1 cellular context compared by ENCODE assay signal in the genomic region with DNA sequence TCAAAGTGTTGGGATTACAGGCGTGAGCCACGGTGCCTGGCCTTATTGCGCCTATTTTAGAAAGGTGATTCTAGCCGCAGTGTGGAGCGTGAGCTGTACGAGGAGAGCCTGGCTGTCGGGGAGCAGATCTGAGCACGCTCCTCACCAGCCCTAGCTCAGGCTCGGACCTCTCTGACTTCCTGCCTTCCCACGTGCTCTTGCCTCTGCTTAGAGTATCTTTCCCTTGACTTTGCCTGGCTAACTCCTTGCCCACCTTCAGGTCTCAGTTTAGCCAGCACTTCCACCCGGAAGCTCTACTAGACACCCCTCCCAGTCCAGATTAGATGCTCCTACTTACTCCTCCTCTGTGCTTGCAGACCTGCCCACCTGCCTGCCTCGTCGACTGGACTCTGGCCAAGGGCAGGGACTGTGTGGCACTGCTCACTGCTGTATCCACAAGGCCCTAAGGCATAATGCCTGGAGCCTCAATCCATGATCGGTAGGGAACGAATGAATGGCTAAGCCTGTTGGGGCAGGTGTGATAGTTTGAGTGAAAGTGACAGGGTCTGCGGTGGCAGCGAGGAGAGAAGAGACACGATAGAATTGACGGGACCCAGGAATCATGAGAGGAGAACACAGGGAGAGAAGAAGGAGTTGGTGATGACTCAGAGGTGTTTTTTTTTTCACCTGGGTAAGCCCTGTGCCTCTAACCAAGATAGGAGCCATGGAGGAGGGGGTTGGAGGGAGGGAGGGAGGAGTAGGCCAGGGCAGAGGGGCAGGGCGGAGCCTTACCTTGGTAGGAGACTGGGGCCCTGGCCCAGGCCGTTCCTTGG.
TF ChIP-seq lines count a peak whose summit lies in the region.

No MANE protein-coding gene starts in this region.

TF ChIP-seq in HepG2, 621 proteins besides CTCF, POLR2A, EP300 and RAD21 (continued from another document and continues in another):
- TF ChIP-seq, protein P1, sequence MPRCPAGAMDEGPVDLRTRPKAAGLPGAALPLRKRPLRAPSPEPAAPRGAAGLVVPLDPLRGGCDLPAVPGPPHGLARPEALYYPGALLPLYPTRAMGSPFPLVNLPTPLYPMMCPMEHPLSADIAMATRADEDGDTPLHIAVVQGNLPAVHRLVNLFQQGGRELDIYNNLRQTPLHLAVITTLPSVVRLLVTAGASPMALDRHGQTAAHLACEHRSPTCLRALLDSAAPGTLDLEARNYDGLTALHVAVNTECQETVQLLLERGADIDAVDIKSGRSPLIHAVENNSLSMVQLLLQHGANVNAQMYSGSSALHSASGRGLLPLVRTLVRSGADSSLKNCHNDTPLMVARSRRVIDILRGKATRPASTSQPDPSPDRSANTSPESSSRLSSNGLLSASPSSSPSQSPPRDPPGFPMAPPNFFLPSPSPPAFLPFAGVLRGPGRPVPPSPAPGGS (CRISPR knock-in tag; IDR thresholded peaks at IDR 0.05): no peak
- TF ChIP-seq LCORL (IDR thresholded peaks at IDR 0.05) (no peak), LCORL (CRISPR knock-in tag; IDR thresholded peaks at IDR 0.05) (0 out of 2 replicates have a peak, but pooled peaks have one; percentile 45), GABPB1 (CRISPR knock-in tag; IDR thresholded peaks at IDR 0.05) (peak; percentile 55; the same call in 1 of the 2 replicates), ZNF335 (CRISPR knock-in tag; IDR thresholded peaks at IDR 0.05) (0 out of 2 replicates have a peak, but pooled peaks have one; percentile 26), ZMYM4 (CRISPR knock-in tag; IDR thresholded peaks at IDR 0.05) (0 out of 2 replicates have a peak, but pooled peaks have one; percentile 18), ERF (CRISPR knock-in tag; IDR thresholded peaks at IDR 0.05) (no peak), ELF1 (CRISPR knock-in tag; IDR thresholded peaks at IDR 0.05) (peak; percentile 36; the same call in 1 of the 2 replicates), ZNF772 (CRISPR knock-in tag; IDR thresholded peaks at IDR 0.05) (0 out of 2 replicates have a peak, but pooled peaks have one; percentile 42), SOX6 (IDR thresholded peaks at IDR 0.05) (no peak), SOX6 (CRISPR knock-in tag; IDR thresholded peaks at IDR 0.05) (0 out of 2 replicates have a peak, but pooled peaks have one; percentile 7), ZBTB38 (CRISPR knock-in tag; IDR thresholded peaks at IDR 0.05) (peak; percentile 47; the same call in 1 of the 2 replicates), RARA (CRISPR knock-in tag; IDR thresholded peaks at IDR 0.05) (no peak), ZNF205 (CRISPR knock-in tag; IDR thresholded peaks at IDR 0.05) (no peak), ZBTB20 (CRISPR knock-in tag; IDR thresholded peaks at IDR 0.05; ENCODE audit: borderline replicate concordance, low read depth) (peak; percentile 62; the same call in 1 of the 2 replicates)
- TF ChIP-seq, protein P2, sequence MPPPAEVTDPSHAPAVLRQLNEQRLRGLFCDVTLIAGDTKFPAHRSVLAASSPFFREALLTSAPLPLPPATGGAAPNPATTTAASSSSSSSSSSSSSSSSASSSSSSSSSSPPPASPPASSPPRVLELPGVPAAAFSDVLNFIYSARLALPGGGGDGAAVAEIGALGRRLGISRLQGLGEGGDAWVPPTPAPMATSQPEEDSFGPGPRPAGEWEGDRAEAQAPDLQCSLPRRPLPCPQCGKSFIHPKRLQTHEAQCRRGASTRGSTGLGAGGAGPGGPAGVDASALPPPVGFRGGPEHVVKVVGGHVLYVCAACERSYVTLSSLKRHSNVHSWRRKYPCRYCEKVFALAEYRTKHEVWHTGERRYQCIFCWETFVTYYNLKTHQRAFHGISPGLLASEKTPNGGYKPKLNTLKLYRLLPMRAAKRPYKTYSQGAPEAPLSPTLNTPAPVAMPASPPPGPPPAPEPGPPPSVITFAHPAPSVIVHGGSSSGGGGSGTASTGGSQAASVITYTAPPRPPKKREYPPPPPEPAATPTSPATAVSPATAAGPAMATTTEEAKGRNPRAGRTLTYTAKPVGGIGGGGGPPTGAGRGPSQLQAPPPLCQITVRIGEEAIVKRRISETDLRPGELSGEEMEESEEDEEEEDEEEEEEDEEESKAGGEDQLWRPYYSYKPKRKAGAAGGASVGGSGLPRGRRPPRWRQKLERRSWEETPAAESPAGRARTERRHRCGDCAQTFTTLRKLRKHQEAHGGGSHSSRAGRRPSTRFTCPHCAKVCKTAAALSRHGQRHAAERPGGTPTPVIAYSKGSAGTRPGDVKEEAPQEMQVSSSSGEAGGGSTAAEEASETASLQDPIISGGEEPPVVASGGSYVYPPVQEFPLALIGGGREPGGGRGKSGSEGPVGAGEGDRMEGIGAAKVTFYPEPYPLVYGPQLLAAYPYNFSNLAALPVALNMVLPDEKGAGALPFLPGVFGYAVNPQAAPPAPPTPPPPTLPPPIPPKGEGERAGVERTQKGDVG (CRISPR knock-in tag; IDR thresholded peaks at IDR 0.05; ENCODE audit: borderline replicate concordance): no peak
- TF ChIP-seq, protein P3, sequence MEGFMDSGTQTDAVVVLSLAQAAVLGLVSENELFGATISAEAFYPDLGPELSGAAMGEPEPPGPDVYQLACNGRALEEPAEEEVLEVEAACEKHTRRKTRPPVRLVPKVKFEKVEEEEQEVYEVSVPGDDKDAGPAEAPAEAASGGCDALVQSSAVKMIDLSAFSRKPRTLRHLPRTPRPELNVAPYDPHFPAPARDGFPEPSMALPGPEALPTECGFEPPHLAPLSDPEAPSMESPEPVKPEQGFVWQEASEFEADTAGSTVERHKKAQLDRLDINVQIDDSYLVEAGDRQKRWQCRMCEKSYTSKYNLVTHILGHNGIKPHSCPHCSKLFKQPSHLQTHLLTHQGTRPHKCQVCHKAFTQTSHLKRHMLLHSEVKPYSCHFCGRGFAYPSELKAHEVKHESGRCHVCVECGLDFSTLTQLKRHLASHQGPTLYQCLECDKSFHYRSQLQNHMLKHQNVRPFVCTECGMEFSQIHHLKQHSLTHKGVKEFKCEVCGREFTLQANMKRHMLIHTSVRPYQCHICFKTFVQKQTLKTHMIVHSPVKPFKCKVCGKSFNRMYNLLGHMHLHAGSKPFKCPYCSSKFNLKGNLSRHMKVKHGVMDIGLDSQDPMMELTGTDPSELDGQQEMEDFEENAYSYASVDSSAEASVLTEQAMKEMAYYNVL (CRISPR knock-in tag; IDR thresholded peaks at IDR 0.05; ENCODE audit: borderline replicate concordance): no peak
- TF ChIP-seq, protein P4, sequence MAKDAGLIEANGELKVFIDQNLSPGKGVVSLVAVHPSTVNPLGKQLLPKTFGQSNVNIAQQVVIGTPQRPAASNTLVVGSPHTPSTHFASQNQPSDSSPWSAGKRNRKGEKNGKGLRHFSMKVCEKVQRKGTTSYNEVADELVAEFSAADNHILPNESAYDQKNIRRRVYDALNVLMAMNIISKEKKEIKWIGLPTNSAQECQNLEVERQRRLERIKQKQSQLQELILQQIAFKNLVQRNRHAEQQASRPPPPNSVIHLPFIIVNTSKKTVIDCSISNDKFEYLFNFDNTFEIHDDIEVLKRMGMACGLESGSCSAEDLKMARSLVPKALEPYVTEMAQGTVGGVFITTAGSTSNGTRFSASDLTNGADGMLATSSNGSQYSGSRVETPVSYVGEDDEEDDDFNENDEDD (CRISPR knock-in tag; IDR thresholded peaks at IDR 0.05; ENCODE audit: borderline replicate concordance): peak; percentile 62; the same call in 1 of the 2 replicates
- TF ChIP-seq, protein P5, sequence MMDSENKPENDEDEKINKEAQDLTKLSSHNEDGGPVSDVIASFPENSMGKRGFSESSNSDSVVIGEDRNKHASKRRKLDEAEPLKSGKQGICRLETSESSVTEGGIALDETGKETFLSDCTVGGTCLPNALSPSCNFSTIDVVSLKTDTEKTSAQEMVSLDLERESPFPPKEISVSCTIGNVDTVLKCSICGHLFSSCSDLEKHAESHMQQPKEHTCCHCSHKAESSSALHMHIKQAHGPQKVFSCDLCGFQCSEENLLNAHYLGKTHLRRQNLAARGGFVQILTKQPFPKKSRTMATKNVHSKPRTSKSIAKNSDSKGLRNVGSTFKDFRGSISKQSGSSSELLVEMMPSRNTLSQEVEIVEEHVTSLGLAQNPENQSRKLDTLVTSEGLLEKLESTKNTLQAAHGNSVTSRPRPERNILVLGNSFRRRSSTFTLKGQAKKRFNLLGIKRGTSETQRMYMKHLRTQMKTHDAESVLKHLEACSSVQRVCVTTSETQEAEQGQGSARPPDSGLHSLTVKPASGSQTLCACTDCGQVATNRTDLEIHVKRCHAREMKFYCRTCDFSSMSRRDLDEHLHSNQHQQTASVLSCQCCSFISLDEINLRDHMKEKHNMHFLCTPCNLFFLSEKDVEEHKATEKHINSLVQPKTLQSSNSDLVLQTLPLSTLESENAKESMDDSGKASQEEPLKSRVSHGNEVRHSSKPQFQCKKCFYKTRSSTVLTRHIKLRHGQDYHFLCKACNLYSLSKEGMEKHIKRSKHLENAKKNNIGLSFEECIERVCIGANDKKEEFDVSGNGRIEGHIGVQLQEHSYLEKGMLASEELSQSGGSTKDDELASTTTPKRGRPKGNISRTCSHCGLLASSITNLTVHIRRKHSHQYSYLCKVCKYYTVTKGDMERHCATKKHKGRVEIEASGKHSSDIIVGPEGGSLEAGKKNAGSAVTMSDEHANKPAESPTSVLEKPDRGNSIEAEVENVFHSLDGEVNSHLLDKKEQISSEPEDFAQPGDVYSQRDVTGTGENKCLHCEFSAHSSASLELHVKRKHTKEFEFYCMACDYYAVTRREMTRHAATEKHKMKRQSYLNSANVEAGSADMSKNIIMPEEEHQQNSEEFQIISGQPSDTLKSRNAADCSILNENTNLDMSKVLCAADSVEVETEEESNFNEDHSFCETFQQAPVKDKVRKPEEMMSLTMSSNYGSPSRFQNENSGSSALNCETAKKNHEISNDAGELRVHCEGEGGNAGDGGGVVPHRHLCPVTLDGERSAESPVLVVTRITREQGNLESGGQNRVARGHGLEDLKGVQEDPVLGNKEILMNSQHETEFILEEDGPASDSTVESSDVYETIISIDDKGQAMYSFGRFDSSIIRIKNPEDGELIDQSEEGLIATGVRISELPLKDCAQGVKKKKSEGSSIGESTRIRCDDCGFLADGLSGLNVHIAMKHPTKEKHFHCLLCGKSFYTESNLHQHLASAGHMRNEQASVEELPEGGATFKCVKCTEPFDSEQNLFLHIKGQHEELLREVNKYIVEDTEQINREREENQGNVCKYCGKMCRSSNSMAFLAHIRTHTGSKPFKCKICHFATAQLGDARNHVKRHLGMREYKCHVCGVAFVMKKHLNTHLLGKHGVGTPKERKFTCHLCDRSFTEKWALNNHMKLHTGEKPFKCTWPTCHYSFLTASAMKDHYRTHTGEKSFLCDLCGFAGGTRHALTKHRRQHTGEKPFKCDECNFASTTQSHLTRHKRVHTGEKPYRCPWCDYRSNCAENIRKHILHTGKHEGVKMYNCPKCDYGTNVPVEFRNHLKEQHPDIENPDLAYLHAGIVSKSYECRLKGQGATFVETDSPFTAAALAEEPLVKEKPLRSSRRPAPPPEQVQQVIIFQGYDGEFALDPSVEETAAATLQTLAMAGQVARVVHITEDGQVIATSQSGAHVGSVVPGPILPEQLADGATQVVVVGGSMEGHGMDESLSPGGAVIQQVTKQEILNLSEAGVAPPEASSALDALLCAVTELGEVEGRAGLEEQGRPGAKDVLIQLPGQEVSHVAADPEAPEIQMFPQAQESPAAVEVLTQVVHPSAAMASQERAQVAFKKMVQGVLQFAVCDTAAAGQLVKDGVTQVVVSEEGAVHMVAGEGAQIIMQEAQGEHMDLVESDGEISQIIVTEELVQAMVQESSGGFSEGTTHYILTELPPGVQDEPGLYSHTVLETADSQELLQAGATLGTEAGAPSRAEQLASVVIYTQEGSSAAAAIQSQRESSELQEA (CRISPR knock-in tag; IDR thresholded peaks at IDR 0.05; ENCODE audit: not compliant biosample characterization): peak; percentile 47
- TF ChIP-seq, protein P6, sequence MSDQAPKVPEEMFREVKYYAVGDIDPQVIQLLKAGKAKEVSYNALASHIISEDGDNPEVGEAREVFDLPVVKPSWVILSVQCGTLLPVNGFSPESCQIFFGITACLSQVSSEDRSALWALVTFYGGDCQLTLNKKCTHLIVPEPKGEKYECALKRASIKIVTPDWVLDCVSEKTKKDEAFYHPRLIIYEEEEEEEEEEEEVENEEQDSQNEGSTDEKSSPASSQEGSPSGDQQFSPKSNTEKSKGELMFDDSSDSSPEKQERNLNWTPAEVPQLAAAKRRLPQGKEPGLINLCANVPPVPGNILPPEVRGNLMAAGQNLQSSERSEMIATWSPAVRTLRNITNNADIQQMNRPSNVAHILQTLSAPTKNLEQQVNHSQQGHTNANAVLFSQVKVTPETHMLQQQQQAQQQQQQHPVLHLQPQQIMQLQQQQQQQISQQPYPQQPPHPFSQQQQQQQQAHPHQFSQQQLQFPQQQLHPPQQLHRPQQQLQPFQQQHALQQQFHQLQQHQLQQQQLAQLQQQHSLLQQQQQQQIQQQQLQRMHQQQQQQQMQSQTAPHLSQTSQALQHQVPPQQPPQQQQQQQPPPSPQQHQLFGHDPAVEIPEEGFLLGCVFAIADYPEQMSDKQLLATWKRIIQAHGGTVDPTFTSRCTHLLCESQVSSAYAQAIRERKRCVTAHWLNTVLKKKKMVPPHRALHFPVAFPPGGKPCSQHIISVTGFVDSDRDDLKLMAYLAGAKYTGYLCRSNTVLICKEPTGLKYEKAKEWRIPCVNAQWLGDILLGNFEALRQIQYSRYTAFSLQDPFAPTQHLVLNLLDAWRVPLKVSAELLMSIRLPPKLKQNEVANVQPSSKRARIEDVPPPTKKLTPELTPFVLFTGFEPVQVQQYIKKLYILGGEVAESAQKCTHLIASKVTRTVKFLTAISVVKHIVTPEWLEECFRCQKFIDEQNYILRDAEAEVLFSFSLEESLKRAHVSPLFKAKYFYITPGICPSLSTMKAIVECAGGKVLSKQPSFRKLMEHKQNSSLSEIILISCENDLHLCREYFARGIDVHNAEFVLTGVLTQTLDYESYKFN (CRISPR knock-in tag; conservative IDR thresholded peaks at IDR 0.05): no peak
- TF ChIP-seq, protein P7, sequence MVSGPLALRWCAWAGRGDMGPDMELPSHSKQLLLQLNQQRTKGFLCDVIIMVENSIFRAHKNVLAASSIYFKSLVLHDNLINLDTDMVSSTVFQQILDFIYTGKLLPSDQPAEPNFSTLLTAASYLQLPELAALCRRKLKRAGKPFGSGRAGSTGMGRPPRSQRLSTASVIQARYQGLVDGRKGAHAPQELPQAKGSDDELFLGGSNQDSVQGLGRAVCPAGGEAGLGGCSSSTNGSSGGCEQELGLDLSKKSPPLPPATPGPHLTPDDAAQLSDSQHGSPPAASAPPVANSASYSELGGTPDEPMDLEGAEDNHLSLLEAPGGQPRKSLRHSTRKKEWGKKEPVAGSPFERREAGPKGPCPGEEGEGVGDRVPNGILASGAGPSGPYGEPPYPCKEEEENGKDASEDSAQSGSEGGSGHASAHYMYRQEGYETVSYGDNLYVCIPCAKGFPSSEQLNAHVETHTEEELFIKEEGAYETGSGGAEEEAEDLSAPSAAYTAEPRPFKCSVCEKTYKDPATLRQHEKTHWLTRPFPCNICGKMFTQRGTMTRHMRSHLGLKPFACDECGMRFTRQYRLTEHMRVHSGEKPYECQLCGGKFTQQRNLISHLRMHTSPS (CRISPR knock-in tag; IDR thresholded peaks at IDR 0.05; ENCODE audit: low read depth): peak; percentile 71; the same call in 1 of the 2 replicates
- TF ChIP-seq, protein P8, sequence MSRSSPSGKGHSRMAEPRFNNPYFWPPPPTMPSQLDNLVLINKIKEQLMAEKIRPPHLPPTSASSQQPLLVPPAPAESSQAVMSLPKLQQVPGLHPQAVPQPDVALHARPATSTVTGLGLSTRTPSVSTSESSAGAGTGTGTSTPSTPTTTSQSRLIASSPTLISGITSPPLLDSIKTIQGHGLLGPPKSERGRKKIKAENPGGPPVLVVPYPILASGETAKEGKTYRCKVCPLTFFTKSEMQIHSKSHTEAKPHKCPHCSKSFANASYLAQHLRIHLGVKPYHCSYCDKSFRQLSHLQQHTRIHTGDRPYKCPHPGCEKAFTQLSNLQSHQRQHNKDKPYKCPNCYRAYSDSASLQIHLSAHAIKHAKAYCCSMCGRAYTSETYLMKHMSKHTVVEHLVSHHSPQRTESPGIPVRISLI (CRISPR knock-in tag; IDR thresholded peaks at IDR 0.05; ENCODE audit: borderline replicate concordance): peak; percentile 55; the same call in 1 of the 2 replicates
